In the genomic region with DNA sequence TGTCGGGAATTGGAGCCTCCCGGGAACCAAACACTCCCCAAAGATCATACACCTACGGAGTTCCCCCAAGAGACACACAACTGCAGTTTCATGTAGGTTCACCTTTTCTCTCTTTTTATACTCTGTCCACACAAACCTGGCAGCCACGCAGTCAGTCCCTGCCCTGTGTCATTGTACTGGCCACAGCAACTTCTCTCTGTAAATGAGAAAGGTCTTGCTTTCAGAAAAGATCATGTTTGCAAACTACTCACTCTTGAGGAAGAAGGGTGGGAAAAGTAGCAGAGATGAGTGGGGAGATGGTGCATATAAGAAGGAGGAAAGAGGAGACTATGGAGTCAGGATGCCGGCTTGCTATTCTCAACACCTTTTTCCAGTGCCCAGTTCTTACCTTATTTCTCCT, we compare ENCODE assay signal across 9 cellular contexts. TPM values are rescaled to one million over a fixed set of nuclear protein-coding genes. Genes with fewer than 3 reads are reported as not detected.
"Had no signal": no experiment of that assay in that cellular context is flagged by ENCODE, and none has a peak within 500 bp of the region (broad histone marks: within the 10 kb centered on the region; RNA-seq: fewer than 3 reads in every experiment).

No MANE protein-coding gene starts in this region.

- DNase-seq: GOT3, H9, HCEC 1CT, KBM-7 had no signal

- FAIRE-seq: H54, HTR-8/SVneo had no signal

- H3K27ac Mint-ChIP-seq: H9, IgD-negative memory B cell had no signal

- H3K4me3 Mint-ChIP-seq: H9 had no signal

- H3K9ac ChIP-seq: KMS-11 had no signal

- H3K9me3 Mint-ChIP-seq: H9, IgD-negative memory B cell had no signal

- H3K27me3 Mint-ChIP-seq: IgD-negative memory B cell had no signal

- H3K4me2 ChIP-seq: KMS-11 had no signal

- H3K27ac ChIP-seq: KMS-11 had no signal

RNA-seq across cellular contexts. Expression of a gene that starts 14.6 kb away (rescaled TPM):
- total RNA-seq: H9 had no signal

RNA-seq across cellular contexts. Expression of a gene that starts 46.8 kb away (rescaled TPM):
- total RNA-seq: H9, HT-29 had no signal
- polyA plus RNA-seq: IgD-negative memory B cell had no signal

RNA-seq across cellular contexts. Expression of a gene that starts 57.4 kb away (rescaled TPM):
- total RNA-seq: H9, HT-29 had no signal
- polyA plus RNA-seq: IgD-negative memory B cell had no signal
